22 cellular contexts compared by ENCODE assay signal in the genomic region with DNA sequence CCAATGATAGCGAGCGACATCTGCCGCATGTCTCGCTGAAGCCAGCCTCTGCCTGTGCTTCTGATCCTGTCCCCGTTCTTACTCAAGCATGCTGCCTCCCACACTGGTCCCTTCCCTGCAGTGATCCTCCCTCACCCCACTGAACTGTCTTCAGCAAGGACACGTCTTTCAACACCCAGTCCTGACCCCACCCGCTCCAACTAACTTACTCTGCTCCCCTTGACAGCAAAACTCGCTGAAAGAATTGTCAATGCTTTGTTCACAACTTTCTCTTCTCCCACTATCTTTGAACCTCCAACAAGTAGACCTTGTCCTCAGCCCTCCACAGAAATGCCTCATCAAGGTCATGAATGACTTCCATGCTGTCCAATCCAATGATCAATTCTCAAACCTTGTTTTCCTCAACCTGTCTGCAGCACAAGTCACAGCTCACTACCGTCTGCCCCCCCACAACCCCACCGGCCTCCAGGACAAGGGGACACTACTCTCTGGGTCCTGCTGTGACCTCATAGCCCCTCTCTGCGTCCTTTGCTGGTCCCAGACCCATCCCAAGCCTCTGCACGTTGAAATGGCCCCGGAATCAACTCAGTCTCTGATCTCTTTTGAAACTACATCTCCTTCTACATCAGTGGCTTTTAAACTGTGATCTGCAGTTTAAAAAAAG.
"Had no signal": no experiment of that assay in that cellular context is flagged by ENCODE, and none has a peak within 500 bp of the region (broad histone marks: within the 10 kb centered on the region; RNA-seq: fewer than 3 reads in every experiment).

No MANE protein-coding gene starts in this region.

- DNase-seq: activated CD4-positive, alpha-beta T cell treated with anti-CD3 and anti-CD28 coated beads for 4 hours; activated CD4-positive, alpha-beta T cell treated with anti-CD3 and anti-CD28 coated beads, Interleukin-2, amount 50 U/mL, for 48 hours; activated CD4-positive, CD25-positive, alpha-beta regulatory T cell; activated effector memory CD4-positive, alpha-beta T cell treated with Interleukin-2 at 50 U/mL for 16 hours; activated naive CD4-positive, alpha-beta T cell treated with anti-CD3 and anti-CD28 coated beads for 36 hours; activated naive CD8-positive, alpha-beta T cell treated with anti-CD3 and anti-CD28 coated beads, Interleukin-2, amount 10 ng/mL, durations not matched to agents 7 days and 5 days; activated T-cell treated with anti-CD3 and anti-CD28 coated beads, Interleukin-2, amount 50 U/mL, for 48 hours; amygdala; effector CD8-positive, alpha-beta T cell; foreskin keratinocyte; hypothalamus; lower lobe of right lung; mesendoderm; naive B cell; nucleus accumbens; stimulated activated CD4-positive, alpha-beta T cell treated with anti-CD3 and anti-CD28 coated beads, Interleukin-4, amount 100 ng/mL, for 24 hours; stimulated activated naive CD4-positive, alpha-beta T cell treated with Interleukin-2 at 50 U/mL for 16 hours; SW 1271; T-helper 17 cell; thyroid gland; upper lobe of right lung had no signal

- H3K27ac ChIP-seq: foreskin keratinocyte, lower lobe of right lung, thyroid gland, upper lobe of right lung had no signal

- ATAC-seq: foreskin keratinocyte, lower lobe of right lung, T-helper 17 cell, upper lobe of right lung had no signal

- H3K9me3 ChIP-seq: lower lobe of right lung, thyroid gland, upper lobe of right lung had no signal

- H3K4me3 ChIP-seq: lower lobe of right lung, thyroid gland, upper lobe of right lung had no signal

- FAIRE-seq: islet of Langerhans had no signal

- H3K36me3 ChIP-seq: lower lobe of right lung, thyroid gland, upper lobe of right lung had no signal

- H3K27me3 ChIP-seq: foreskin keratinocyte, thyroid gland, upper lobe of right lung had no signal
